Comparison of ENCODE assay signal across 8 cellular contexts in the genomic region with DNA sequence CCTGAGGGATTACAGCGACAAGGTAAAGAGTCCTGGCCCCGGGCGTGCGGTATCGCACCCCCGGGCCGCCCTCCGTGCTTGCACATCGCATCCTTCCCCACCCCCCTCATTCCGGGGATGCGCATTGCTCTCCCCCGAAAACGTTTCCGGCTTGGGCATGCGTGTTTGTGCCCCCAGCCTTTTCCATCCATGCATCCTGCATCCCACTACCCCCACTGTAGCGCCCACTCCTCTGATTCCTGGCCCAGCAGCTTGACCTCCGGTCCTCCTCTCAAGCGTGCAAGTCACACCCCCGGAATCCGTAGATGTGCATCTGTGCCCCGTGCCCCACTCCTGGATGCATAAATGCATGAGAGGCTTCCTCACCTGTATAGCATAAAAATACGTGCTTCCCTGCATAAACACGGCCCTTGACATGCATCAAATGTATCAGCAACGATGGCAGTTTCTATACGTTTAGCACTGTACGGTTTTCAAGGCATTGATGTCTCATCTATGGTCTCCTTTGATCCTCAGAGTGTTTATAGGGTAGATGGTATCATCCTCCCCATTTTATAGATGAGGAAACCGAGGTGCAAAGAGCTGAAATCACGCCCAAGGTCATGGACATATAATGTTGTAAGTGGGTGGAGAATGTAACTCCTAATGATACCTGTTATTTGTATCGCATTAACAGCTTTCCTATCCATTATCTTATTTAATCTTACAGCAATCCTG. TPM values are rescaled to one million over a fixed set of nuclear protein-coding genes. Genes with fewer than 3 reads are reported as not detected.
DNase-seq lines count a peak whose midpoint lies in the region; ATAC-seq and TF ChIP-seq lines count a peak whose summit lies in the region.

No MANE protein-coding gene starts in this region.

- no peaks in the 10 kb centered on the region for H3K9me3 Mint-ChIP-seq in activated naive CD4-positive, alpha-beta T cell treated with anti-CD3 and anti-CD28 coated beads, Interleukin-2, amount 10 ng/mL, durations not matched to agents 7 days and 5 days

- H3K36me3 ChIP-seq in cardiac muscle cell, result no peaks in the 10 kb centered on the region
- no peaks in the 10 kb centered on the region for H3K36me3 ChIP-seq in iPS-15b (ENCODE audit: control insufficient read depth, insufficient read depth, low read length)

- peak overlapping the region; percentile 76 for H3K4me3 ChIP-seq in cardiac muscle cell
- peak overlapping the region; percentile 98 for H3K4me3 ChIP-seq in iPS-15b (ENCODE audit: low read depth, low read length)

- ATAC-seq in Right ventricle myocardium inferior, result no peak
- ATAC-seq in HG03469 (IDR thresholded peaks at IDR 0.05; ENCODE audit: unreplicated experiment), result peak; percentile 15
- ATAC-seq in stimulated activated naive CD8-positive, alpha-beta T cell treated with anti-CD3 and anti-CD28 coated beads, Interleukin-15, Interleukin-2, amounts not matched to agents 100 U/mL and 50 U/mL, for 24 hours, result no peak

- DNase-seq in cardiac muscle cell (ENCODE audit: low read depth in 1 of 2, low spot score in 1 of 2) (no peak), Right ventricle myocardium inferior (ENCODE audit: missing footprints) (no peak), dermis blood vessel endothelial cell (no peak), AML-193 (lab: John Stamatoyannopoulos, UW) (no peak)
- DNase-seq in activated naive CD4-positive, alpha-beta T cell treated with anti-CD3 and anti-CD28 coated beads, Interleukin-2, amount 10 ng/mL, durations not matched to agents 7 days and 5 days, result peak; percentile 51
- DNase-seq in stimulated activated naive CD8-positive, alpha-beta T cell treated with anti-CD3 and anti-CD28 coated beads, Interleukin-15, Interleukin-2, amounts not matched to agents 100 U/mL and 50 U/mL, for 24 hours, result peak; percentile 35

- H3K4me1 Mint-ChIP-seq in activated naive CD4-positive, alpha-beta T cell treated with anti-CD3 and anti-CD28 coated beads, Interleukin-2, amount 10 ng/mL, durations not matched to agents 7 days and 5 days, result peaks cover 39% of the 10 kb centered on the region

- H3K27ac Mint-ChIP-seq in activated naive CD4-positive, alpha-beta T cell treated with anti-CD3 and anti-CD28 coated beads, Interleukin-2, amount 10 ng/mL, durations not matched to agents 7 days and 5 days, result peak overlapping the region; percentile 91

- peak overlapping the region; percentile 91 for H3K27ac ChIP-seq in cardiac muscle cell

- intact Hi-C loops in Right ventricle myocardium inferior (cut with DNase I), result loop anchor here (2.0 kb wide), 1 partner anchor 66 kb away; no protein-coding TSS in a partner anchor

- H3K36me3 Mint-ChIP-seq in activated naive CD4-positive, alpha-beta T cell treated with anti-CD3 and anti-CD28 coated beads, Interleukin-2, amount 10 ng/mL, durations not matched to agents 7 days and 5 days, result peaks cover 10% of the 10 kb centered on the region

- H3K27me3 ChIP-seq in cardiac muscle cell, result no peaks in the 10 kb centered on the region
- H3K27me3 ChIP-seq in iPS-15b (ENCODE audit: control insufficient read depth, insufficient read depth, low read length), result no peaks in the 10 kb centered on the region

- peak overlapping the region; percentile 66 for H3K9ac ChIP-seq in iPS-15b (ENCODE audit: low read depth, low read length)

- peaks cover 21% of the 10 kb centered on the region for H3K4me1 ChIP-seq in cardiac muscle cell (ENCODE audit: low read depth)
- H3K4me1 ChIP-seq in iPS-15b (ENCODE audit: control insufficient read depth, insufficient read depth, low read length), result peaks cover 19% of the 10 kb centered on the region

- CTCF ChIA-PET in activated naive CD4-positive, alpha-beta T cell treated with anti-CD3 and anti-CD28 coated beads, Interleukin-2, amount 10 ng/mL, durations not matched to agents 7 days and 5 days (lab: Charles Lee), result interaction anchor here (1.2 kb wide), 1 partner anchor 183 kb away, joined by 3 read pairs; no protein-coding TSS in a partner anchor

- H3K27me3 Mint-ChIP-seq in activated naive CD4-positive, alpha-beta T cell treated with anti-CD3 and anti-CD28 coated beads, Interleukin-2, amount 10 ng/mL, durations not matched to agents 7 days and 5 days, result no peaks in the 10 kb centered on the region

- no peaks in the 10 kb centered on the region for H3K9me3 ChIP-seq in cardiac muscle cell (ENCODE audit: low read depth)
- H3K9me3 ChIP-seq in iPS-15b (ENCODE audit: control insufficient read depth, insufficient read depth, low read length), result no peaks in the 10 kb centered on the region

- TF ChIP-seq CTCF in cardiac muscle cell (IDR thresholded peaks at IDR 0.05; ENCODE audit: low read depth, low read length), result no peak

- H3K4me3 Mint-ChIP-seq in activated naive CD4-positive, alpha-beta T cell treated with anti-CD3 and anti-CD28 coated beads, Interleukin-2, amount 10 ng/mL, durations not matched to agents 7 days and 5 days, result peak overlapping the region; percentile 93

RNA-seq across cellular contexts. Expression of a gene that starts 0.5 kb away (rescaled TPM):
- total RNA-seq in cardiac muscle cell (13.9 and 16.6 TPM in 2 replicates), Right ventricle myocardium inferior (26.5 TPM), dermis blood vessel endothelial cell (15.3 and 16.4 TPM in 2 replicates)
- polyA plus RNA-seq in cardiac muscle cell, result 15.7 and 29.8 TPM in 2 replicates

Comparison
In these comparisons a context has a peak if more than half of its experiments do, and no peak if none do; other contexts are left out.
1. DNase-seq: peak in activated naive CD4-positive, alpha-beta T cell treated with anti-CD3 and anti-CD28 coated beads, Interleukin-2, amount 10 ng/mL, durations not matched to agents 7 days and 5 days (single experiment) and stimulated activated naive CD8-positive, alpha-beta T cell treated with anti-CD3 and anti-CD28 coated beads, Interleukin-15, Interleukin-2, amounts not matched to agents 100 U/mL and 50 U/mL, for 24 hours (single experiment); none in cardiac muscle cell (0 of 2), Right ventricle myocardium inferior (single experiment), dermis blood vessel endothelial cell (single experiment) and AML-193 (0 of 2).